In genomic region chr9:89495824-89496555, GRCh38 we compare ENCODE assay signal across 11 cellular contexts. TPM values are rescaled to one million over a fixed set of nuclear protein-coding genes. Genes with fewer than 3 reads are reported as not detected.
DNase-seq lines count a peak whose midpoint lies in the region; ATAC-seq, FAIRE-seq and TF ChIP-seq lines count a peak whose summit lies in the region.
"Had no signal": no experiment of that assay in that cellular context is flagged by ENCODE, and none has a peak within 500 bp of the region (broad histone marks: within the 10 kb centered on the region; RNA-seq: fewer than 3 reads in every experiment).

No MANE protein-coding gene starts in this region.

- no peaks in the 10 kb centered on the region for H3K9me3 ChIP-seq in H1 (ENCODE audit: insufficient read depth in 2 of 2, low read depth in 1 of 2, low read length in 1 of 2)
- H3K9me3 ChIP-seq: ascending aorta, MG63, SJSA1 had no signal

- TF ChIP-seq EP300 in H1 (IDR thresholded peaks at IDR 0.05; ENCODE audit: borderline replicate concordance in 1 of 2, low read depth in 2 of 2, low read length in 2 of 2), result no peak

- POLR2A ChIA-PET in H1 (lab: Charles Lee; ENCODE audit: partially characterized antibody), result interaction anchor here (1.1 to 1.7 kb wide), 2 partner anchors 11 to 33 kb away, joined by 3 to 6 read pairs; no protein-coding TSS in a partner anchor

- H2BK15ac ChIP-seq in H1 (ENCODE audit: low read length), result no peak overlapping the region

- DNase-seq in GM12864 (ENCODE audit: low read depth), result no peak
- DNase-seq in NB4 (ENCODE audit: low read depth), result no peak
- no peak for DNase-seq in H1 (ENCODE audit: low read depth in 1 of 2, low spot score in 2 of 2)
- DNase-seq in HuH-7 (ENCODE audit: low spot score), result no peak
- DNase-seq in cerebellar cortex (ENCODE audit: low spot score), result no peak
- DNase-seq: MG63; stimulated activated CD4-positive, alpha-beta T cell treated with anti-CD3 and anti-CD28 coated beads, Interleukin-12 subunit alpha, Interleukin-12 subunit beta, amount 100 ng/mL, for 4 hours had no signal

- H3K14ac ChIP-seq in H1 (ENCODE audit: insufficient read length), result no peak overlapping the region

- CTCF ChIA-PET in H1 (lab: Charles Lee; ENCODE audit: partially characterized antibody), result interaction anchor here (1.2 to 1.4 kb wide), 2 partner anchors 65 to 67 kb away, joined by 3 to 8 read pairs; no protein-coding TSS in a partner anchor

- peaks cover 7 to 22% of the 10 kb centered on the region in 2 experiments for H4K20me1 ChIP-seq in H1 (replicated peaks in 1 of 2; ENCODE audit: control insufficient read depth in 1 of 2, insufficient read depth in 2 of 2, low read length in 2 of 2)

- H4K8ac ChIP-seq in H1 (ENCODE audit: extremely low read depth, insufficient read depth, low read length), result no peak overlapping the region; the same call in 1 of the 2 replicates

- H2BK12ac ChIP-seq in H1 (ENCODE audit: low read depth, low read length), result peak overlapping the region; percentile 4; the same call in 1 of the 2 replicates

- no peak for TF ChIP-seq POLR2A in NB4 (IDR thresholded peaks at IDR 0.05; ENCODE audit: extremely low read depth, insufficient read length)
- TF ChIP-seq POLR2A in H1 (IDR thresholded peaks at IDR 0.05; ENCODE audit: control extremely low read depth in 1 of 2, low read depth in 2 of 2, low read length in 2 of 2), result no peak

- no peak overlapping the region for H3K56ac ChIP-seq in H1 (replicated peaks; ENCODE audit: insufficient read length, low read depth, low read length)

- peaks cover 21% of the 10 kb centered on the region for H3K79me1 ChIP-seq in H1 (ENCODE audit: low read depth, low read length)

- 78% methylated on average over 12 of the region's 12 CpGs; no CpG with 5 or more reads in 1 of the 2 experiments for WGBS in H1 (ENCODE audit: extremely low coverage in 1 of 2, insufficient coverage in 1 of 2, insufficient read length in 1 of 2, insufficient replicate concordance in 2 of 2, low coverage in 1 of 2, low lambda C conversion rate in 2 of 2, missing lambda C conversion rate in 1 of 2), 2 experiments

- no peak overlapping the region for H4K91ac ChIP-seq in H1 (replicated peaks; ENCODE audit: insufficient read length, low read length)

- TF ChIP-seq RAD21 in H1 (IDR thresholded peaks at IDR 0.05 in 1 of 2, conservative IDR thresholded peaks at IDR 0.05 in 1 of 2; ENCODE audit: low read depth in 2 of 2, low read length in 2 of 2), result no peak

- peak overlapping the region; percentile 52 for H3K18ac ChIP-seq in H1 (ENCODE audit: extremely low read depth, low read length)

- no peak overlapping the region for H3K4ac ChIP-seq in H1 (replicated peaks; ENCODE audit: insufficient read length, low read depth, low read length)

- no peak overlapping the region for H3K23ac ChIP-seq in H1 (ENCODE audit: insufficient read length)

- H3K27ac ChIP-seq in H1 (ENCODE audit: low read depth, low read length), result no peak overlapping the region
- H3K27ac ChIP-seq in rectal smooth muscle tissue (ENCODE audit: low read depth, low read length), result no peak overlapping the region
- H3K27ac ChIP-seq: ascending aorta, SJSA1 had no signal

- H3K4me1 ChIP-seq in H1 (replicated peaks in 1 of 4; ENCODE audit: control insufficient read depth in 3 of 4, insufficient read depth in 4 of 4, low read length in 3 of 4) (peaks cover 14 to 53% (median 31%) of the 10 kb centered on the region in 4 experiments), rectal smooth muscle tissue (ENCODE audit: control insufficient read depth, insufficient read depth, low read length) (peaks cover 3% of the 10 kb centered on the region)
- H3K4me1 ChIP-seq: SJSA1 had no signal

- no peak for ATAC-seq in GM18907 (IDR thresholded peaks at IDR 0.05; ENCODE audit: unreplicated experiment)

- H3K9ac ChIP-seq in H1 (replicated peaks in 1 of 4; ENCODE audit: extremely low read depth in 1 of 4, low read depth in 3 of 4, low read length in 3 of 4) (no peak overlapping the region), rectal smooth muscle tissue (ENCODE audit: low read length) (no peak overlapping the region)

- H3K36me3 ChIP-seq in H1 (ENCODE audit: control insufficient read depth in 2 of 4, insufficient read depth in 4 of 4, low read length in 3 of 4), result no peaks in the 10 kb centered on the region
- no peaks in the 10 kb centered on the region for H3K36me3 ChIP-seq in rectal smooth muscle tissue (ENCODE audit: control insufficient read depth, insufficient read depth, low read length)
- H3K36me3 ChIP-seq: ascending aorta, MG63, SJSA1 had no signal

- H3K27me3 ChIP-seq in H1 (replicated peaks in 1 of 4; ENCODE audit: control insufficient read depth in 3 of 4, extremely low read depth in 1 of 4, insufficient read depth in 3 of 4, low read length in 3 of 4), result no peaks in the 10 kb centered on the region
- no peaks in the 10 kb centered on the region for H3K27me3 ChIP-seq in rectal smooth muscle tissue (ENCODE audit: control insufficient read depth, insufficient read depth, low read length)
- H3K27me3 ChIP-seq: ascending aorta, MG63, SJSA1 had no signal

- H2BK5ac ChIP-seq in H1 (ENCODE audit: low read depth, low read length), result no peak overlapping the region

- H3K79me2 ChIP-seq in H1 (ENCODE audit: control insufficient read depth in 1 of 2, insufficient read depth in 2 of 2, low read length in 2 of 2), result peaks cover 21 to 61% of the 10 kb centered on the region in 2 experiments

- H2AK5ac ChIP-seq in H1 (ENCODE audit: low read depth, low read length), result no peak overlapping the region

- H4K5ac ChIP-seq in H1 (ENCODE audit: insufficient read length, low read depth, low read length), result no peak overlapping the region

- no peak overlapping the region for H2AFZ ChIP-seq in H1 (ENCODE audit: low read length)

- H3K23me2 ChIP-seq in H1 (ENCODE audit: low read depth, low read length), result peaks cover 4% of the 10 kb centered on the region; the same call in 1 of the 2 replicates

- FAIRE-seq in H1 (lab: Jason Lieb, UNC), result no peak

- peak overlapping the region; percentile 68 to 70 for H3K4me2 ChIP-seq in H1 (ENCODE audit: insufficient read depth in 1 of 2, low read depth in 2 of 2, low read length in 2 of 2)

- no peak for TF ChIP-seq CTCF in GM12864 (IDR thresholded peaks at IDR 0.05; ENCODE audit: low read depth, low read length, missing control alignments)
- no peak for TF ChIP-seq CTCF in NB4 (IDR thresholded peaks at IDR 0.05; ENCODE audit: low read depth, low read length)
- TF ChIP-seq CTCF in H1 (IDR thresholded peaks at IDR 0.05; ENCODE audit: control extremely low read depth in 1 of 3, insufficient read depth in 1 of 3, low read depth in 1 of 3, low read length in 3 of 3), result no peak

- H2BK20ac ChIP-seq in H1 (ENCODE audit: low read length), result no peak overlapping the region

- H2BK120ac ChIP-seq in H1 (replicated peaks; ENCODE audit: low read depth, low read length), result no peak overlapping the region

- H3K4me3 ChIP-seq in GM12864 (ENCODE audit: low read depth, low read length) (peak overlapping the region; percentile 92), NB4 (ENCODE audit: low read depth, low read length) (peak overlapping the region; percentile 71), H1 (ENCODE audit: extremely low read depth in 1 of 4, insufficient read depth in 2 of 4, low read depth in 3 of 4, low read length in 4 of 4) (peak overlapping the region in 3 of 4 experiments; percentile 55 to 90 (median 68); a peak in 4 of 8 replicates), rectal smooth muscle tissue (ENCODE audit: low read length) (peak overlapping the region; percentile 67)
- H3K4me3 ChIP-seq: MG63, SJSA1 had no signal

TF ChIP-seq in H1, 55 proteins besides CTCF, POLR2A, EP300 and RAD21 (continues in another document):
- TF ChIP-seq RFX5 (IDR thresholded peaks at IDR 0.05; ENCODE audit: borderline replicate concordance, low read depth, low read length), result no peak
- TF ChIP-seq, protein P1, sequence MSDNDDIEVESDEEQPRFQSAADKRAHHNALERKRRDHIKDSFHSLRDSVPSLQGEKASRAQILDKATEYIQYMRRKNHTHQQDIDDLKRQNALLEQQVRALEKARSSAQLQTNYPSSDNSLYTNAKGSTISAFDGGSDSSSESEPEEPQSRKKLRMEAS (IDR thresholded peaks at IDR 0.05), result no peak
- no peak for TF ChIP-seq NRF1 (IDR thresholded peaks at IDR 0.05; ENCODE audit: low read depth, low read length)
- no peak for TF ChIP-seq HDAC6 (IDR thresholded peaks at IDR 0.05; ENCODE audit: low read depth, low read length)
- no peak for TF ChIP-seq GTF2F1 (IDR thresholded peaks at IDR 0.05; ENCODE audit: borderline replicate concordance, low read depth, low read length)
- no peak for TF ChIP-seq ATF3 (IDR thresholded peaks at IDR 0.05; ENCODE audit: insufficient read depth, low read depth, low read length)
- TF ChIP-seq MAFK (IDR thresholded peaks at IDR 0.05; ENCODE audit: low read depth, low read length), result no peak
- TF ChIP-seq JUN (IDR thresholded peaks at IDR 0.05; ENCODE audit: low read depth, low read length), result no peak
- no peak for TF ChIP-seq E2F6 (IDR thresholded peaks at IDR 0.05)
- TF ChIP-seq SRF (IDR thresholded peaks at IDR 0.05; ENCODE audit: low read depth, low read length), result no peak
- TF ChIP-seq KDM1A (IDR thresholded peaks at IDR 0.05; ENCODE audit: borderline replicate concordance, low read length), result no peak
- TF ChIP-seq RNF2 (IDR thresholded peaks at IDR 0.05; ENCODE audit: borderline replicate concordance, low read depth, low read length, missing control alignments, poor library complexity, severe bottlenecking), result no peak
- no peak for TF ChIP-seq ZNF274 (IDR thresholded peaks at IDR 0.05; ENCODE audit: borderline replicate concordance, extremely low read depth, low read length)
- no peak for TF ChIP-seq KDM5A (IDR thresholded peaks at IDR 0.05; ENCODE audit: low read length)

RNA-seq across cellular contexts. Expression of gene SEMA4D, which starts 1.9 kb away (rescaled TPM):
- total RNA-seq in H1 (2021; fragmentation: NEBNext Ultra II Directional; extraction: Animal tissue kit (Norgen Biotek cat#: 25700)), result 63.1 and 70.4 TPM in 2 replicates
- 21.0 and 34.3 TPM in 2 replicates for polyA plus RNA-seq in H1 (2011; rRNA removed)
- 22.5 TPM for polyA plus RNA-seq in H1 (2011; cell fraction: cytosol; rRNA removed)
- 77.9 TPM for polyA plus RNA-seq in H1 (2011; cell fraction: nucleus; rRNA removed)
- 37.1 to 43.6 TPM (median 42.0 TPM) in 4 replicates for polyA plus RNA-seq in H1 (2012, experiment 1 of 2)
- polyA plus RNA-seq in H1 (2012, experiment 2 of 2), result 17.8 TPM
- 49.6 TPM for polyA plus RNA-seq in H1 (2013, experiment 1 of 2)
- 47.0 TPM for polyA plus RNA-seq in H1 (2013, experiment 2 of 2)
- polyA minus RNA-seq in H1 (2011; rRNA and poly(A)+ RNA removed), result 28.5 and 31.1 TPM in 2 replicates
- polyA minus RNA-seq in H1 (2011; cell fraction: cytosol; rRNA and poly(A)+ RNA removed), result 39.3 TPM
- polyA minus RNA-seq in H1 (2011; cell fraction: nucleus; rRNA and poly(A)+ RNA removed), result 60.8 TPM
